Comparison of ENCODE assay signal across 1 cellular context in the genomic region with DNA sequence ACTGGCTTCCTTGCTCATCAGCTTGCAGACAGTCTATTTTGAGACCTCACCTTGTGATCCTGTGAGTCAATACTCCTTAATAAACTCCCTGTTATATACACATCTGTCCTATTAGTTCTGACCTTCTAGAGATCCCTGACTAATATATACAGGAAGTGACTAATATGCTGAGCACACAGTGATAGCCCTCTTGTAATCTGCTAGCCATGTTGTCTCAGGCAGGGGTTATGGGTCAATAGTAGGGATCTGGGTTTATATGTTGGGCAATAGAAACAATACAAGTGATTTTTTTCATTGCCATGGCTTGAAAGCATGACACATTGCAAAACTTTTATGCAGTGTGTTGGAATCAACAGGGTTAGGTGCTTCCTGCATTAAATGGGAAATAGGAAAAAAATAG.
TF ChIP-seq lines count a peak whose summit lies in the region.

No MANE protein-coding gene starts in this region.

TF ChIP-seq in HepG2, 621 proteins besides CTCF, POLR2A, EP300 and RAD21 (continued from another document):
- TF ChIP-seq, protein P1, sequence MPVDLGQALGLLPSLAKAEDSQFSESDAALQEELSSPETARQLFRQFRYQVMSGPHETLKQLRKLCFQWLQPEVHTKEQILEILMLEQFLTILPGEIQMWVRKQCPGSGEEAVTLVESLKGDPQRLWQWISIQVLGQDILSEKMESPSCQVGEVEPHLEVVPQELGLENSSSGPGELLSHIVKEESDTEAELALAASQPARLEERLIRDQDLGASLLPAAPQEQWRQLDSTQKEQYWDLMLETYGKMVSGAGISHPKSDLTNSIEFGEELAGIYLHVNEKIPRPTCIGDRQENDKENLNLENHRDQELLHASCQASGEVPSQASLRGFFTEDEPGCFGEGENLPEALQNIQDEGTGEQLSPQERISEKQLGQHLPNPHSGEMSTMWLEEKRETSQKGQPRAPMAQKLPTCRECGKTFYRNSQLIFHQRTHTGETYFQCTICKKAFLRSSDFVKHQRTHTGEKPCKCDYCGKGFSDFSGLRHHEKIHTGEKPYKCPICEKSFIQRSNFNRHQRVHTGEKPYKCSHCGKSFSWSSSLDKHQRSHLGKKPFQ (CRISPR knock-in tag; IDR thresholded peaks at IDR 0.05; ENCODE audit: insufficient replicate concordance): no peak
- TF ChIP-seq MIER2 (CRISPR knock-in tag; IDR thresholded peaks at IDR 0.05): no peak
- TF ChIP-seq, protein P2, sequence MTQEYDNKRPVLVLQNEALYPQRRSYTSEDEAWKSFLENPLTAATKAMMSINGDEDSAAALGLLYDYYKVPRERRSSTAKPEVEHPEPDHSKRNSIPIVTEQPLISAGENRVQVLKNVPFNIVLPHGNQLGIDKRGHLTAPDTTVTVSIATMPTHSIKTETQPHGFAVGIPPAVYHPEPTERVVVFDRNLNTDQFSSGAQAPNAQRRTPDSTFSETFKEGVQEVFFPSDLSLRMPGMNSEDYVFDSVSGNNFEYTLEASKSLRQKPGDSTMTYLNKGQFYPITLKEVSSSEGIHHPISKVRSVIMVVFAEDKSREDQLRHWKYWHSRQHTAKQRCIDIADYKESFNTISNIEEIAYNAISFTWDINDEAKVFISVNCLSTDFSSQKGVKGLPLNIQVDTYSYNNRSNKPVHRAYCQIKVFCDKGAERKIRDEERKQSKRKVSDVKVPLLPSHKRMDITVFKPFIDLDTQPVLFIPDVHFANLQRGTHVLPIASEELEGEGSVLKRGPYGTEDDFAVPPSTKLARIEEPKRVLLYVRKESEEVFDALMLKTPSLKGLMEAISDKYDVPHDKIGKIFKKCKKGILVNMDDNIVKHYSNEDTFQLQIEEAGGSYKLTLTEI (CRISPR knock-in tag; conservative IDR thresholded peaks at IDR 0.05): no peak
- TF ChIP-seq, protein P3, sequence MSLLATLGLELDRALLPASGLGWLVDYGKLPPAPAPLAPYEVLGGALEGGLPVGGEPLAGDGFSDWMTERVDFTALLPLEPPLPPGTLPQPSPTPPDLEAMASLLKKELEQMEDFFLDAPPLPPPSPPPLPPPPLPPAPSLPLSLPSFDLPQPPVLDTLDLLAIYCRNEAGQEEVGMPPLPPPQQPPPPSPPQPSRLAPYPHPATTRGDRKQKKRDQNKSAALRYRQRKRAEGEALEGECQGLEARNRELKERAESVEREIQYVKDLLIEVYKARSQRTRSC (CRISPR knock-in tag; IDR thresholded peaks at IDR 0.05; ENCODE audit: low read depth): no peak
- TF ChIP-seq U2AF2 (IDR thresholded peaks at IDR 0.05; ENCODE audit: low read depth, low read length): no peak
- TF ChIP-seq, protein P4, sequence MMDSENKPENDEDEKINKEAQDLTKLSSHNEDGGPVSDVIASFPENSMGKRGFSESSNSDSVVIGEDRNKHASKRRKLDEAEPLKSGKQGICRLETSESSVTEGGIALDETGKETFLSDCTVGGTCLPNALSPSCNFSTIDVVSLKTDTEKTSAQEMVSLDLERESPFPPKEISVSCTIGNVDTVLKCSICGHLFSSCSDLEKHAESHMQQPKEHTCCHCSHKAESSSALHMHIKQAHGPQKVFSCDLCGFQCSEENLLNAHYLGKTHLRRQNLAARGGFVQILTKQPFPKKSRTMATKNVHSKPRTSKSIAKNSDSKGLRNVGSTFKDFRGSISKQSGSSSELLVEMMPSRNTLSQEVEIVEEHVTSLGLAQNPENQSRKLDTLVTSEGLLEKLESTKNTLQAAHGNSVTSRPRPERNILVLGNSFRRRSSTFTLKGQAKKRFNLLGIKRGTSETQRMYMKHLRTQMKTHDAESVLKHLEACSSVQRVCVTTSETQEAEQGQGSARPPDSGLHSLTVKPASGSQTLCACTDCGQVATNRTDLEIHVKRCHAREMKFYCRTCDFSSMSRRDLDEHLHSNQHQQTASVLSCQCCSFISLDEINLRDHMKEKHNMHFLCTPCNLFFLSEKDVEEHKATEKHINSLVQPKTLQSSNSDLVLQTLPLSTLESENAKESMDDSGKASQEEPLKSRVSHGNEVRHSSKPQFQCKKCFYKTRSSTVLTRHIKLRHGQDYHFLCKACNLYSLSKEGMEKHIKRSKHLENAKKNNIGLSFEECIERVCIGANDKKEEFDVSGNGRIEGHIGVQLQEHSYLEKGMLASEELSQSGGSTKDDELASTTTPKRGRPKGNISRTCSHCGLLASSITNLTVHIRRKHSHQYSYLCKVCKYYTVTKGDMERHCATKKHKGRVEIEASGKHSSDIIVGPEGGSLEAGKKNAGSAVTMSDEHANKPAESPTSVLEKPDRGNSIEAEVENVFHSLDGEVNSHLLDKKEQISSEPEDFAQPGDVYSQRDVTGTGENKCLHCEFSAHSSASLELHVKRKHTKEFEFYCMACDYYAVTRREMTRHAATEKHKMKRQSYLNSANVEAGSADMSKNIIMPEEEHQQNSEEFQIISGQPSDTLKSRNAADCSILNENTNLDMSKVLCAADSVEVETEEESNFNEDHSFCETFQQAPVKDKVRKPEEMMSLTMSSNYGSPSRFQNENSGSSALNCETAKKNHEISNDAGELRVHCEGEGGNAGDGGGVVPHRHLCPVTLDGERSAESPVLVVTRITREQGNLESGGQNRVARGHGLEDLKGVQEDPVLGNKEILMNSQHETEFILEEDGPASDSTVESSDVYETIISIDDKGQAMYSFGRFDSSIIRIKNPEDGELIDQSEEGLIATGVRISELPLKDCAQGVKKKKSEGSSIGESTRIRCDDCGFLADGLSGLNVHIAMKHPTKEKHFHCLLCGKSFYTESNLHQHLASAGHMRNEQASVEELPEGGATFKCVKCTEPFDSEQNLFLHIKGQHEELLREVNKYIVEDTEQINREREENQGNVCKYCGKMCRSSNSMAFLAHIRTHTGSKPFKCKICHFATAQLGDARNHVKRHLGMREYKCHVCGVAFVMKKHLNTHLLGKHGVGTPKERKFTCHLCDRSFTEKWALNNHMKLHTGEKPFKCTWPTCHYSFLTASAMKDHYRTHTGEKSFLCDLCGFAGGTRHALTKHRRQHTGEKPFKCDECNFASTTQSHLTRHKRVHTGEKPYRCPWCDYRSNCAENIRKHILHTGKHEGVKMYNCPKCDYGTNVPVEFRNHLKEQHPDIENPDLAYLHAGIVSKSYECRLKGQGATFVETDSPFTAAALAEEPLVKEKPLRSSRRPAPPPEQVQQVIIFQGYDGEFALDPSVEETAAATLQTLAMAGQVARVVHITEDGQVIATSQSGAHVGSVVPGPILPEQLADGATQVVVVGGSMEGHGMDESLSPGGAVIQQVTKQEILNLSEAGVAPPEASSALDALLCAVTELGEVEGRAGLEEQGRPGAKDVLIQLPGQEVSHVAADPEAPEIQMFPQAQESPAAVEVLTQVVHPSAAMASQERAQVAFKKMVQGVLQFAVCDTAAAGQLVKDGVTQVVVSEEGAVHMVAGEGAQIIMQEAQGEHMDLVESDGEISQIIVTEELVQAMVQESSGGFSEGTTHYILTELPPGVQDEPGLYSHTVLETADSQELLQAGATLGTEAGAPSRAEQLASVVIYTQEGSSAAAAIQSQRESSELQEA (CRISPR knock-in tag; IDR thresholded peaks at IDR 0.05; ENCODE audit: not compliant biosample characterization): no peak
- no peak for TF ChIP-seq GZF1 (CRISPR knock-in tag; IDR thresholded peaks at IDR 0.05)
- no peak for TF ChIP-seq NFE2L1 (CRISPR knock-in tag; IDR thresholded peaks at IDR 0.05; ENCODE audit: borderline replicate concordance)
- TF ChIP-seq, protein P5, sequence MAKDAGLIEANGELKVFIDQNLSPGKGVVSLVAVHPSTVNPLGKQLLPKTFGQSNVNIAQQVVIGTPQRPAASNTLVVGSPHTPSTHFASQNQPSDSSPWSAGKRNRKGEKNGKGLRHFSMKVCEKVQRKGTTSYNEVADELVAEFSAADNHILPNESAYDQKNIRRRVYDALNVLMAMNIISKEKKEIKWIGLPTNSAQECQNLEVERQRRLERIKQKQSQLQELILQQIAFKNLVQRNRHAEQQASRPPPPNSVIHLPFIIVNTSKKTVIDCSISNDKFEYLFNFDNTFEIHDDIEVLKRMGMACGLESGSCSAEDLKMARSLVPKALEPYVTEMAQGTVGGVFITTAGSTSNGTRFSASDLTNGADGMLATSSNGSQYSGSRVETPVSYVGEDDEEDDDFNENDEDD (CRISPR knock-in tag; IDR thresholded peaks at IDR 0.05; ENCODE audit: borderline replicate concordance): no peak
- TF ChIP-seq TCF7 (IDR thresholded peaks at IDR 0.05; ENCODE audit: low read depth): no peak
- TF ChIP-seq, protein P6, sequence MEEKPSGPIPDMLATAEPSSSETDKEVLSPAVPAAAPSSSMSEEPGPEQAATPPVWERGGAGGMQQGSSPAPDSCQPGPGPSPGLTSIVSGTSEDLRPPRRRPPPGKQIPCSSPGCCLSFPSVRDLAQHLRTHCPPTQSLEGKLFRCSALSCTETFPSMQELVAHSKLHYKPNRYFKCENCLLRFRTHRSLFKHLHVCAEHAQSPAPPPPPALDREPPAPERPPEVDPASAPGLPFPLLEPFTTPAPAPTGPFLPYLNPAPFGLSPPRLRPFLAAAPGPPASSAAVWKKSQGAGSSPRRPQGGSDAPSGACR (CRISPR knock-in tag; IDR thresholded peaks at IDR 0.05): no peak
- TF ChIP-seq, protein P7, sequence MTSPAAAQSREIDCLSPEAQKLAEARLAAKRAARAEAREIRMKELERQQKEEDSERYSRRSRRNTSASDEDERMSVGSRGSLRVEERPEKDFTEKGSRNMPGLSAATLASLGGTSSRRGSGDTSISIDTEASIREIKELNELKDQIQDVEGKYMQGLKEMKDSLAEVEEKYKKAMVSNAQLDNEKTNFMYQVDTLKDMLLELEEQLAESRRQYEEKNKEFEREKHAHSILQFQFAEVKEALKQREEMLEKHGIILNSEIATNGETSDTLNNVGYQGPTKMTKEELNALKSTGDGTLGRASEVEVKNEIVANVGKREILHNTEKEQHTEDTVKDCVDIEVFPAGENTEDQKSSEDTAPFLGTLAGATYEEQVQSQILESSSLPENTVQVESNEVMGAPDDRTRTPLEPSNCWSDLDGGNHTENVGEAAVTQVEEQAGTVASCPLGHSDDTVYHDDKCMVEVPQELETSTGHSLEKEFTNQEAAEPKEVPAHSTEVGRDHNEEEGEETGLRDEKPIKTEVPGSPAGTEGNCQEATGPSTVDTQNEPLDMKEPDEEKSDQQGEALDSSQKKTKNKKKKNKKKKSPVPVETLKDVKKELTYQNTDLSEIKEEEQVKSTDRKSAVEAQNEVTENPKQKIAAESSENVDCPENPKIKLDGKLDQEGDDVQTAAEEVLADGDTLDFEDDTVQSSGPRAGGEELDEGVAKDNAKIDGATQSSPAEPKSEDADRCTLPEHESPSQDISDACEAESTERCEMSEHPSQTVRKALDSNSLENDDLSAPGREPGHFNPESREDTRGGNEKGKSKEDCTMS (CRISPR knock-in tag; conservative IDR thresholded peaks at IDR 0.05): no peak
- no peak for TF ChIP-seq ISL2 (CRISPR knock-in tag; IDR thresholded peaks at IDR 0.05)
- no peak for TF ChIP-seq ZNF382 (CRISPR knock-in tag; IDR thresholded peaks at IDR 0.05; ENCODE audit: borderline replicate concordance)
- TF ChIP-seq ERF (CRISPR knock-in tag; IDR thresholded peaks at IDR 0.05): no peak
- TF ChIP-seq PPARG (CRISPR knock-in tag; conservative IDR thresholded peaks at IDR 0.05): no peak
TF ChIP-seq in HepG2: peak in this region for 3.
